In the genomic region with DNA sequence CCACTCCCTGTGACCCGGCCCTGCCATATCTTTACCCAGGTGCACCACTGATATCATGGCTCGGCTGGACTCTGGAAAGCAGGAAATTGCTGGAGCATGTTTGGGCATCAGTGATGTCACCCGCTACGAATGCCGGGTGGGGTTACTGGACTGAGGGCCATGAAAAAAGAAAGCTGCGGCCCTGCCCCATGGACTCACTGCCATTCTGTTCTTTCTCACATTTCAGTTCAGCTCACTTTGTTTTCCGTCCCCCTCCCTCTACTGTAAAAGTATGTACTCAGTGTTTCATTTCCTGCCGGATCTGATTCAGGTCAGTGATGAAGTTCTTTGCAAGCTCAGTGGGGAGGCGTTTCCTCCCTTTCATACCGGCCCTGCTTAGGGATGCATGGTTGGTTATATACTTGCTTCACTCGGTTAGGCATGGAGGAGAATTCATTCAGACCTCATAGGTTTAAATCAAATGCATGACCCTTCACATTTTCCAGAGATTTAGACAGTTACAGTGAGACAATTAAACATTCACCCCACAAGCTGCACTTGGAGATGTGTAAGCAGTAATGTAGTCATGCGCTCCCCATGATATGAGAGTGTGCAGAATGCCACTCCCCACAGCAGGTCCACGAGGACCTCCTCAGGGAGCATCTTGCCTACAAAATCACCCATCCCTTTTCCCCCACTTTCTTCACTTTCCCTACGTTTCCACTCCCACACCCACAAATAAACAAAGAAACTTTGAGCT, we compare ENCODE assay signal across 8 cellular contexts.
A peak's percentile ranks its signal among the peaks of the same experiment; 100 is the strongest.
DNase-seq lines count a peak whose midpoint lies in the region; ATAC-seq, FAIRE-seq and TF ChIP-seq lines count a peak whose summit lies in the region.
"Not testable (repeated sequence)": the region's sequence is repeated elsewhere in the genome, so short reads cannot be mapped to it uniquely, and the experiment has no call there.

No MANE protein-coding gene starts in this region.

- FAIRE-seq in GM12878 (lab: Jason Lieb, UNC) = not testable (repeated sequence)

- not testable (repeated sequence) for H4K20me1 ChIP-seq in MM.1S (ENCODE audit: insufficient read depth, low read length); GM12878 (ENCODE audit: control insufficient read depth, insufficient read depth)

- H3K9ac ChIP-seq in MM.1S (ENCODE audit: low read length); GM12878 (ENCODE audit: control insufficient read depth, insufficient read depth, low read length); liver (ENCODE audit: low read depth in 1 of 2, low read length in 2 of 2): not testable (repeated sequence)

- H3K4me1 ChIP-seq in MM.1S (ENCODE audit: low read length); GM12878 (ENCODE audit: control insufficient read depth, insufficient read depth, low read length); liver (ENCODE audit: control insufficient read depth in 4 of 4, insufficient read depth in 4 of 4, low read length in 3 of 4); thyroid gland: not testable (repeated sequence)

- SMC1A ChIA-PET in GM12878 (lab: Charles Lee; ENCODE audit: uncharacterized antibody, unreplicated experiment) = not testable (repeated sequence)

- H3K4me3 Mint-ChIP-seq in activated CD4-positive, alpha-beta T cell treated with anti-CD3 and anti-CD28 coated beads, Interleukin-2, amount 10 ng/mL, durations not matched to agents 7 days and 5 days = not testable (repeated sequence)

- peak overlapping the region; percentile 79 for H3K27ac Mint-ChIP-seq in activated CD4-positive, alpha-beta T cell treated with anti-CD3 and anti-CD28 coated beads, Interleukin-2, amount 10 ng/mL, durations not matched to agents 7 days and 5 days

- not testable (repeated sequence) for TF ChIP-seq EP300 in GM12878 (IDR thresholded peaks at IDR 0.05; ENCODE audit: borderline replicate concordance in 1 of 2, control insufficient read depth in 1 of 2, low read depth in 2 of 2, low read length in 2 of 2)

- H3K4me2 ChIP-seq in MM.1S (ENCODE audit: low read depth, low read length) = peak overlapping the region; percentile 45; the same call in 1 of the 2 replicates
- peak overlapping the region; percentile 71 for H3K4me2 ChIP-seq in GM12878 (ENCODE audit: control insufficient read depth, insufficient read depth)

- not testable (repeated sequence) for H3K4me3 ChIP-seq in MM.1S (ENCODE audit: low read length); GM12878; fibroblast of the aortic adventitia (ENCODE audit: low read depth, low read length); liver (ENCODE audit: low read depth in 1 of 3, low read length in 3 of 3); thyroid gland (replicated peaks in 1 of 3)

- RAD21 ChIA-PET in GM12878 (lab: Charles Lee; ENCODE audit: unreplicated experiment) = not testable (repeated sequence)

- POLR2A ChIA-PET in activated CD4-positive, alpha-beta T cell treated with anti-CD3 and anti-CD28 coated beads, Interleukin-2, amount 10 ng/mL, durations not matched to agents 7 days and 5 days (lab: Charles Lee); GM12878 (lab: Charles Lee): not testable (repeated sequence)

- H3K27me3 ChIP-seq in MM.1S (replicated peaks; ENCODE audit: insufficient read depth, low read length); GM12878 (replicated peaks in 1 of 2; ENCODE audit: control insufficient read depth in 2 of 2, insufficient read depth in 2 of 2, low read length in 1 of 2); liver (ENCODE audit: control insufficient read depth in 4 of 4, insufficient read depth in 4 of 4, low read length in 3 of 4); thyroid gland: not testable (repeated sequence)

- not testable (repeated sequence) for H3K36me3 Mint-ChIP-seq in activated CD4-positive, alpha-beta T cell treated with anti-CD3 and anti-CD28 coated beads, Interleukin-2, amount 10 ng/mL, durations not matched to agents 7 days and 5 days (ENCODE audit: low read depth)

- CTCF ChIA-PET in activated CD4-positive, alpha-beta T cell treated with anti-CD3 and anti-CD28 coated beads, Interleukin-2, amount 10 ng/mL, durations not matched to agents 7 days and 5 days (lab: Charles Lee); GM12878 (lab: Yijun Ruan, JAX): not testable (repeated sequence)

- not testable (repeated sequence) for H3K36me3 ChIP-seq in MM.1S (replicated peaks; ENCODE audit: insufficient read depth, low read length); GM12878 (ENCODE audit: control insufficient read depth in 2 of 2, insufficient read depth in 2 of 2, low read length in 1 of 2); liver (ENCODE audit: control insufficient read depth in 4 of 4, insufficient read depth in 3 of 4, low read depth in 1 of 4, low read length in 3 of 4); thyroid gland

- not testable (repeated sequence) for TF ChIP-seq POLR2A in GM12878 (IDR thresholded peaks at IDR 0.05; ENCODE audit: low read depth, low read length); thyroid gland (IDR thresholded peaks at IDR 0.05)

- H3K9me3 Mint-ChIP-seq in activated CD4-positive, alpha-beta T cell treated with anti-CD3 and anti-CD28 coated beads, Interleukin-2, amount 10 ng/mL, durations not matched to agents 7 days and 5 days = not testable (repeated sequence)

- ATAC-seq in GM12878 = not testable (repeated sequence)

- in situ Hi-C loops in GM12878 (cut with MboI) = not testable (repeated sequence)

- WGBS in GM12878 (ENCODE audit: insufficient coverage, insufficient replicate concordance, low lambda C conversion rate, missing lambda C conversion rate) = 5% methylated on average over 12 of the region's 14 CpGs
- WGBS in liver = 64% methylated on average over 11 of the region's 14 CpGs
- 46 to 63% methylated on average over 8 of the region's 14 CpGs for WGBS in thyroid gland, 2 donors

- peaks cover 16% of the 10 kb centered on the region for H3K4me1 Mint-ChIP-seq in activated CD4-positive, alpha-beta T cell treated with anti-CD3 and anti-CD28 coated beads, Interleukin-2, amount 10 ng/mL, durations not matched to agents 7 days and 5 days

- not testable (repeated sequence) for H3K9me2 ChIP-seq in MM.1S (replicated peaks; ENCODE audit: insufficient read depth, low read length)

- TF ChIP-seq CTCF in MM.1S (IDR thresholded peaks at IDR 0.05; ENCODE audit: low read length); GM12878 (IDR thresholded peaks at IDR 0.05 in 2 of 3, conservative IDR thresholded peaks at IDR 0.05 in 1 of 3; ENCODE audit: control insufficient read depth in 2 of 3, extremely low read depth in 1 of 3, insufficient read depth in 1 of 3, low read depth in 3 of 3, low read length in 3 of 3); fibroblast of the aortic adventitia (IDR thresholded peaks at IDR 0.05; ENCODE audit: insufficient read depth, low read length); liver (IDR thresholded peaks at IDR 0.05; ENCODE audit: low read depth, low read length, missing input control); thyroid gland (IDR thresholded peaks at IDR 0.05): not testable (repeated sequence)

- peak overlapping the region; percentile 63; the same call in 1 of the 2 replicates for H2AFZ ChIP-seq in MM.1S (ENCODE audit: low read length)
- peak overlapping the region; percentile 74 for H2AFZ ChIP-seq in GM12878 (ENCODE audit: control insufficient read depth, low read depth, low read length)

- not testable (repeated sequence) for H3K27me3 Mint-ChIP-seq in activated CD4-positive, alpha-beta T cell treated with anti-CD3 and anti-CD28 coated beads, Interleukin-2, amount 10 ng/mL, durations not matched to agents 7 days and 5 days

- H3K9me3 ChIP-seq in MM.1S (replicated peaks; ENCODE audit: insufficient read depth, low read length); GM12878 (replicated peaks; ENCODE audit: control insufficient read depth, insufficient read depth, low read length); liver (ENCODE audit: control insufficient read depth in 4 of 4, low read length in 3 of 4); thyroid gland: not testable (repeated sequence)

- DNase-seq in EH (ENCODE audit: low read depth) (peak; percentile 74), MM.1S (peak; percentile 79), GM12878 (ENCODE audit: low read depth, low spot score) (peak; percentile 65), fibroblast of the aortic adventitia (ENCODE audit: low read depth) (peak; percentile 75), posterior vena cava (ENCODE audit: low spot score) (peak; percentile 82), thyroid gland (peak; percentile 25 to 44)
- peak; percentile 58 for DNase-seq in activated CD4-positive, alpha-beta T cell treated with anti-CD3 and anti-CD28 coated beads, Interleukin-2, amount 10 ng/mL, durations not matched to agents 7 days and 5 days

- not testable (repeated sequence) for H3K79me2 ChIP-seq in MM.1S (ENCODE audit: low read length); GM12878 (ENCODE audit: control insufficient read depth, insufficient read depth, low read length)

- BruUV-seq in GM12878 (replicated peaks; lab: Mats Ljungman, UMichigan) = not testable (repeated sequence)

- not testable (repeated sequence) for H3F3A ChIP-seq in MM.1S (ENCODE audit: insufficient read depth, low read length)

- peak overlapping the region; percentile 60; the same call in 1 of the 2 replicates for H3K27ac ChIP-seq in MM.1S (ENCODE audit: low read length)
- peak overlapping the region; percentile 50; the same call in 1 of the 2 replicates for H3K27ac ChIP-seq in GM12878 (ENCODE audit: control insufficient read depth, insufficient read depth)
- H3K27ac ChIP-seq in liver (ENCODE audit: low read depth in 1 of 2, low read length in 2 of 2); thyroid gland: not testable (repeated sequence)

- intact Hi-C loops in GM12878 (cut with micrococcal nuclease; ENCODE audit: unreplicated experiment); posterior vena cava (cut with DNase I); thyroid gland (cut with DNase I): not testable (repeated sequence)

- TF ChIP-seq RAD21 in GM12878 (IDR thresholded peaks at IDR 0.05; ENCODE audit: insufficient read depth, low read depth, low read length); liver (IDR thresholded peaks at IDR 0.05): not testable (repeated sequence)

TF ChIP-seq in liver, 16 proteins besides CTCF, POLR2A, EP300 and RAD21:
- TF ChIP-seq SP1 (IDR thresholded peaks at IDR 0.05) (peak; percentile 23), NR2F2 (IDR thresholded peaks at IDR 0.05) (peak; percentile 31)
